10 cellular contexts compared by ENCODE assay signal in genomic region chr9:21096901-21097255, GRCh38. TPM values are rescaled to one million over a fixed set of nuclear protein-coding genes. Genes with fewer than 3 reads are reported as not detected.
DNase-seq lines count a peak whose midpoint lies in the region; ATAC-seq and TF ChIP-seq lines count a peak whose summit lies in the region.
"Had no signal": no experiment of that assay in that cellular context is flagged by ENCODE, and none has a peak within 500 bp of the region (broad histone marks: within the 10 kb centered on the region; RNA-seq: fewer than 3 reads in every experiment).

No MANE protein-coding gene starts in this region.

- peak overlapping the region; percentile 39 for H2AFZ ChIP-seq in hepatocyte

- H3K4me2 ChIP-seq in hepatocyte = peak overlapping the region; percentile 58

- H3K4me1 ChIP-seq in hepatocyte (ENCODE audit: insufficient read depth) (peaks cover 7% of the 10 kb centered on the region), thyroid gland (peaks cover 11 to 14% of the 10 kb centered on the region in 2 donors), adrenal gland (replicated peaks in 1 of 2) (peaks cover 5 to 17% of the 10 kb centered on the region in 2 donors)

- no peaks in the 10 kb centered on the region for H4K20me1 ChIP-seq in hepatocyte (ENCODE audit: insufficient read depth, poor library complexity, severe bottlenecking)

- H3K27me3 Mint-ChIP-seq in activated T-cell treated with anti-CD3 and anti-CD28 coated beads, Interleukin-2, amount 50 U/mL, for 24 hours = no peaks in the 10 kb centered on the region
- H3K27me3 Mint-ChIP-seq in activated CD8-positive, alpha-beta T cell treated with anti-CD3 and anti-CD28 coated beads, Interleukin-2, amount 10 ng/mL, durations not matched to agents 7 days and 5 days (ENCODE audit: low read depth) = no peaks in the 10 kb centered on the region
- H3K27me3 Mint-ChIP-seq: memory B cell had no signal

- H3K9me3 Mint-ChIP-seq in activated T-cell treated with anti-CD3 and anti-CD28 coated beads, Interleukin-2, amount 50 U/mL, for 24 hours = no peaks in the 10 kb centered on the region
- H3K9me3 Mint-ChIP-seq in activated CD8-positive, alpha-beta T cell treated with anti-CD3 and anti-CD28 coated beads, Interleukin-2, amount 10 ng/mL, durations not matched to agents 7 days and 5 days (ENCODE audit: insufficient read depth) = peaks cover 5% of the 10 kb centered on the region

- H3K27ac ChIP-seq in hepatocyte (peak overlapping the region; percentile 70), thyroid gland (peak overlapping the region; percentile 21 to 62 (median 33)), adrenal gland (peak overlapping the region in 2 of 5 donors; percentile 10 to 27)

- no peaks in the 10 kb centered on the region for H3K9me2 ChIP-seq in hepatocyte (replicated peaks; ENCODE audit: insufficient read depth)

- POLR2A ChIA-PET in activated CD8-positive, alpha-beta T cell treated with anti-CD3 and anti-CD28 coated beads, Interleukin-2, amount 10 ng/mL, durations not matched to agents 7 days and 5 days (lab: Charles Lee) = interaction anchor here (1.2 to 2.4 kb wide), 4 partner anchors 12 to 1609 kb away, joined by 3 to 9 read pairs (median 4); partner anchors contain the start of gene HACD4

- H3K9me3 ChIP-seq in hepatocyte (ENCODE audit: low read depth) (no peaks in the 10 kb centered on the region), thyroid gland (no peaks in the 10 kb centered on the region), adrenal gland (replicated peaks in 1 of 3) (no peaks in the 10 kb centered on the region)

- CTCF ChIA-PET in activated CD8-positive, alpha-beta T cell treated with anti-CD3 and anti-CD28 coated beads, Interleukin-2, amount 10 ng/mL, durations not matched to agents 7 days and 5 days (lab: Charles Lee) = interaction anchor here (0.8 to 2.9 kb wide), 13 partner anchors 11 to 474 kb away, joined by 3 to 26 read pairs (median 3); partner anchors contain the start of genes IFNB1 and MLLT3

- H3K4me3 ChIP-seq in hepatocyte (no peak overlapping the region), thyroid gland (replicated peaks in 1 of 3) (no peak overlapping the region), adrenal gland (no peak overlapping the region)

- peak overlapping the region; percentile 73 for H3K4me3 Mint-ChIP-seq in activated T-cell treated with anti-CD3 and anti-CD28 coated beads, Interleukin-2, amount 50 U/mL, for 24 hours
- peak overlapping the region; percentile 74 for H3K4me3 Mint-ChIP-seq in activated CD8-positive, alpha-beta T cell treated with anti-CD3 and anti-CD28 coated beads, Interleukin-2, amount 10 ng/mL, durations not matched to agents 7 days and 5 days
- H3K4me3 Mint-ChIP-seq: memory B cell had no signal

- intact Hi-C loops in thyroid gland (cut with DNase I) = no loop called here
- intact Hi-C loops in adrenal gland (cut with DNase I) = no loop called here

- H3K79me2 ChIP-seq in hepatocyte = no peaks in the 10 kb centered on the region

- H3K27me3 ChIP-seq in hepatocyte (no peaks in the 10 kb centered on the region), thyroid gland (no peaks in the 10 kb centered on the region), adrenal gland (no peaks in the 10 kb centered on the region)

- DNase-seq in activated T-cell treated with anti-CD3 and anti-CD28 coated beads, Interleukin-2, amount 50 U/mL, for 24 hours = no peak
- DNase-seq in activated T-cell treated with anti-CD3 and anti-CD28 coated beads for 4 hours (no peak), hepatocyte (ENCODE audit: low spot score) (no peak), thyroid gland (no peak), NCI-H1092 treated with DMSO at 0.1 percent for 48 hours (lab: John Stamatoyannopoulos, UW) (no peak), adrenal gland (no peak)
- no peak for DNase-seq in activated CD8-positive, alpha-beta T cell treated with anti-CD3 and anti-CD28 coated beads, Interleukin-2, amount 10 ng/mL, durations not matched to agents 7 days and 5 days
- DNase-seq: NCI-H2227 treated with DMSO at 0.1 percent for 48 hours had no signal

- H3K4me1 Mint-ChIP-seq in activated T-cell treated with anti-CD3 and anti-CD28 coated beads, Interleukin-2, amount 50 U/mL, for 24 hours (ENCODE audit: low read depth) = peaks cover 32% of the 10 kb centered on the region
- peaks cover 43% of the 10 kb centered on the region for H3K4me1 Mint-ChIP-seq in activated CD8-positive, alpha-beta T cell treated with anti-CD3 and anti-CD28 coated beads, Interleukin-2, amount 10 ng/mL, durations not matched to agents 7 days and 5 days (ENCODE audit: low read depth)

- H3K27ac Mint-ChIP-seq in activated T-cell treated with anti-CD3 and anti-CD28 coated beads, Interleukin-2, amount 50 U/mL, for 24 hours = peak overlapping the region; percentile 92
- peak overlapping the region; percentile 85 for H3K27ac Mint-ChIP-seq in activated CD8-positive, alpha-beta T cell treated with anti-CD3 and anti-CD28 coated beads, Interleukin-2, amount 10 ng/mL, durations not matched to agents 7 days and 5 days

- H3K36me3 ChIP-seq in hepatocyte (replicated peaks; ENCODE audit: insufficient read depth, low read depth) (no peaks in the 10 kb centered on the region), thyroid gland (no peaks in the 10 kb centered on the region), adrenal gland (replicated peaks in 1 of 2) (no peaks in the 10 kb centered on the region)

- 35% methylated on average over 2 of the region's 2 CpGs for WGBS in hepatocyte (ENCODE audit: low lambda C conversion rate, missing lambda C conversion rate)
- 64 to 69% methylated on average over 2 of the region's 2 CpGs for WGBS in thyroid gland, 2 donors
- whole genome bisulfite sequencing in adrenal gland, 4 donors = 27 to 54% (median 42%) methylated on average over 2 of the region's 2 CpGs

- no peaks in the 10 kb centered on the region for H3K36me3 Mint-ChIP-seq in activated T-cell treated with anti-CD3 and anti-CD28 coated beads, Interleukin-2, amount 50 U/mL, for 24 hours (ENCODE audit: low read depth)
- H3K36me3 Mint-ChIP-seq in activated CD8-positive, alpha-beta T cell treated with anti-CD3 and anti-CD28 coated beads, Interleukin-2, amount 10 ng/mL, durations not matched to agents 7 days and 5 days (ENCODE audit: low read depth) = peaks cover 7% of the 10 kb centered on the region
- H3K36me3 Mint-ChIP-seq: memory B cell had no signal

- TF ChIP-seq POLR2A in thyroid gland (IDR thresholded peaks at IDR 0.05) = no peak
- TF ChIP-seq POLR2A in adrenal gland (IDR thresholded peaks at IDR 0.05) = no peak

- ATAC-seq in activated CD8-positive, alpha-beta T cell treated with anti-CD3 and anti-CD28 coated beads, Interleukin-2, amount 10 ng/mL, durations not matched to agents 7 days and 5 days = no peak
- no peak for ATAC-seq in HG02840 (IDR thresholded peaks at IDR 0.05; ENCODE audit: low FRiP score, unreplicated experiment)

- TF ChIP-seq CTCF in hepatocyte (IDR thresholded peaks at IDR 0.05; ENCODE audit: poor library complexity) (no peak), thyroid gland (IDR thresholded peaks at IDR 0.05) (no peak), adrenal gland (IDR thresholded peaks at IDR 0.05) (no peak)

RNA-seq across cellular contexts. Expression of gene IFNB1, which starts 19.1 kb away (rescaled TPM):
- not detected for total RNA-seq in activated CD8-positive, alpha-beta T cell treated with anti-CD3 and anti-CD28 coated beads, Interleukin-2, amount 10 ng/mL, durations not matched to agents 7 days and 5 days
- total RNA-seq in hepatocyte (not detected in 2 replicates), thyroid gland (not detected), adrenal gland (not detected)
- polyA plus RNA-seq in hepatocyte (not detected in 2 replicates), adrenal gland (not detected)

RNA-seq across cellular contexts. Expression of gene IFNW1, which starts 44.8 kb away (rescaled TPM):
- total RNA-seq in activated CD8-positive, alpha-beta T cell treated with anti-CD3 and anti-CD28 coated beads, Interleukin-2, amount 10 ng/mL, durations not matched to agents 7 days and 5 days = not detected
- total RNA-seq in hepatocyte (not detected in 2 replicates), thyroid gland (not detected), adrenal gland (not detected)
- polyA plus RNA-seq in hepatocyte (not detected in 2 replicates), adrenal gland (not detected)
